ENCODE assay signal across 8 cellular contexts in the genomic region with DNA sequence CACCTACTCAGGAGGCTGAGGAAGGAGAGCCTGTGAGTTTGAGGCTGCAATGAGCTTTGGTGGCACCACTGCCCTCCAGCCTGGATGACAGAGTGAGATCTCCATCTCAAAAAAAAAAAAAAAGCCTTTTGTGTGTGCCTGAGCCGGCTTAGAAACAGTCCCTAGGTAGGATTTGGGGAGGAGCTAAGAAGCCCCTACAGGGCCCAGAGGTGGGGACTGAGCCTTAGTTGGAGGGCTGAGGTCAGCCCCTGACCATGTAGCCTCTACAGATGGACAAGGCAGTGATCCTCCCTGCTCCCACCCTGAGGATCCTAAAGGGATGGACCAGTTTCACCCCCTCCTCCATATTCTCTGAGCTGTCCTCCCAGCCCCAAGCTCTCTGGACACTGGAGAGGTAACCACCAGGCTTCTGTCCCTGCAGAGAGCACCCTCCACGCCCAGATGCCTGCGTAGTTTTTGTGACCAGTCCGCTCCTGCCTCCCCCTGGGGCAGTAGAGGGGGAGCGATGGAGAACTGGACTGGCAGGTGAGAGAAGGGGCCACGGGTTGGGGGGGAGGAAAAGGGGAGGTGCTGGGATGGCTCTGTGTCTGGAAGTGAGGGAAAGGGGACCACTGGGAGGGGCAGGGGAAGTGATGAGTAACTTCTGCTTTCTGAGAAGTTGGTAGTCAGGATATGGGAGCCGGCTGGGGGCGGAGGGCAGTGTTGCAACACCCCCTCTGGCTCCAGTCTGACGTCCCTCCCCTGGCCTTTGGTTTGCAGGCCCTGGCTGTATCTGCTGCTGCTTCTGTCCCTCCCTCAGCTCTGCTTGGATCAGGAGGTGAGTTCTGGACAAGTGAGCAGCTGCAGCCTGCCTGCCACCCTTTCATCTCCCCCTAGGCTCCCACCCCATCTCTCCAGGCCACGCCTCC. TPM values are rescaled to one million over a fixed set of nuclear protein-coding genes. Genes with fewer than 3 reads are reported as not detected.
DNase-seq lines count a peak whose midpoint lies in the region; ATAC-seq, FAIRE-seq and TF ChIP-seq lines count a peak whose summit lies in the region.
"Had no signal": no experiment of that assay in that cellular context is flagged by ENCODE, and none has a peak within 500 bp of the region (broad histone marks: within the 10 kb centered on the region; RNA-seq: fewer than 3 reads in every experiment).

No MANE protein-coding gene starts in this region.

- peak; percentile 68 for ATAC-seq in Right ventricle myocardium inferior
- peak; percentile 3 to 53 (median 34) for ATAC-seq in pancreas
- ATAC-seq in HG03432 (IDR thresholded peaks at IDR 0.05; ENCODE audit: unreplicated experiment), result no peak
- ATAC-seq: Panc1 had no signal

- H3K27me3 Mint-ChIP-seq in activated CD4-positive, alpha-beta memory T cell treated with anti-CD3 and anti-CD28 coated beads for 36 hours, result peaks cover 18% of the 10 kb centered on the region

- no peak for TF ChIP-seq CTCF in pancreas (IDR thresholded peaks at IDR 0.05)

- WGBS in pancreas, 2 donors, result 44 to 48% methylated on average over 9 to 10 of the region's 10 CpGs

- H3K36me3 Mint-ChIP-seq in activated CD4-positive, alpha-beta memory T cell treated with anti-CD3 and anti-CD28 coated beads for 36 hours, result no peaks in the 10 kb centered on the region

- intact Hi-C loops in activated CD4-positive, alpha-beta memory T cell treated with anti-CD3 and anti-CD28 coated beads for 36 hours (cut with micrococcal nuclease), result no loop called here
- intact Hi-C loops in Right ventricle myocardium inferior (cut with DNase I), result no loop called here
- intact Hi-C loops in pancreas (cut with DNase I), result no loop called here

- peaks cover 0 to 8% (median 0%) of the 10 kb centered on the region in 3 donors for H3K4me1 ChIP-seq in pancreas

- H3K4me1 Mint-ChIP-seq in activated CD4-positive, alpha-beta memory T cell treated with anti-CD3 and anti-CD28 coated beads for 36 hours (ENCODE audit: low read depth), result peaks cover 30% of the 10 kb centered on the region

- FAIRE-seq in pancreas (lab: Jason Lieb, UNC), result no peak

- H3K4me3 Mint-ChIP-seq in activated CD4-positive, alpha-beta memory T cell treated with anti-CD3 and anti-CD28 coated beads for 36 hours, result no peak overlapping the region

- H3K27ac Mint-ChIP-seq in activated CD4-positive, alpha-beta memory T cell treated with anti-CD3 and anti-CD28 coated beads for 36 hours, result no peak overlapping the region

- no peaks in the 10 kb centered on the region for H3K9me3 ChIP-seq in pancreas

- H3K27ac ChIP-seq in pancreas, result peak overlapping the region in 2 of 4 donors; percentile 12 to 41

- no peaks in the 10 kb centered on the region for H3K36me3 ChIP-seq in pancreas

- H3K9me3 Mint-ChIP-seq in activated CD4-positive, alpha-beta memory T cell treated with anti-CD3 and anti-CD28 coated beads for 36 hours, result no peaks in the 10 kb centered on the region

- DNase-seq in HuH-7.5 (ENCODE audit: low spot score) (peak; percentile 94), Right ventricle myocardium inferior (ENCODE audit: missing footprints) (peak; percentile 94), pancreas (peak in 3 of 6 donors; percentile 44 to 69 (median 51)), DMS153 treated with DMSO at 0.1 percent for 48 hours (lab: John Stamatoyannopoulos, UW; ENCODE audit: unreplicated experiment) (no peak), NCI-H345 (lab: John Stamatoyannopoulos, UW) (no peak)
- DNase-seq in activated CD4-positive, alpha-beta memory T cell treated with anti-CD3 and anti-CD28 coated beads for 36 hours, result peak; percentile 66

- no peak overlapping the region for H3K4me3 ChIP-seq in pancreas

- H3K27me3 ChIP-seq in pancreas, result no peaks in the 10 kb centered on the region

- CTCF ChIA-PET in activated CD4-positive, alpha-beta memory T cell treated with anti-CD3 and anti-CD28 coated beads for 36 hours (lab: Charles Lee), result interaction anchor here (0.6 to 6.3 kb wide), 6 partner anchors 9 to 69 kb away, joined by 3 to 51 read pairs (median 5); no protein-coding TSS in a partner anchor

- POLR2A ChIA-PET in activated CD4-positive, alpha-beta memory T cell treated with anti-CD3 and anti-CD28 coated beads for 36 hours (lab: Charles Lee), result interaction anchor here (1.0 to 2.0 kb wide), 2 partner anchors 10 to 77 kb away, joined by 3 to 19 read pairs; partner anchors contain the start of gene ENSA

RNA-seq across cellular contexts. Expression of gene ADAMTSL4, which starts 2.8 kb away (rescaled TPM):
- 1 to 10 TPM; 1.1 TPM for total RNA-seq in activated CD4-positive, alpha-beta memory T cell treated with anti-CD3 and anti-CD28 coated beads for 36 hours
- 80.3 TPM for total RNA-seq in Right ventricle myocardium inferior
- total RNA-seq in pancreas, result 1 to 10 TPM; 1.3 to 6.2 (median 3.0) TPM
- polyA plus RNA-seq in pancreas, result 1 to 10 TPM; 3.5 to 8.0 TPM

RNA-seq across cellular contexts. Expression of gene MCL1, which starts 27.4 kb away (rescaled TPM):
- total RNA-seq in activated CD4-positive, alpha-beta memory T cell treated with anti-CD3 and anti-CD28 coated beads for 36 hours, result 100 to 1,000 TPM; 280 to 288 TPM
- total RNA-seq in Right ventricle myocardium inferior, result 99.7 TPM
- total RNA-seq in pancreas, result 100 to 1,000 TPM in 3 of 6 donors, 10 to 100 TPM in 3; 91.6 to 163 (median 108) TPM
- polyA plus RNA-seq in pancreas, result 10 to 100 TPM; 69.2 to 95.7 TPM

RNA-seq across cellular contexts. Expression of gene FALEC, which starts 36.5 kb away (rescaled TPM):
- total RNA-seq in activated CD4-positive, alpha-beta memory T cell treated with anti-CD3 and anti-CD28 coated beads for 36 hours, result not detected
- total RNA-seq in Right ventricle myocardium inferior, result not detected
- total RNA-seq in pancreas, result not detected
- not detected for polyA plus RNA-seq in pancreas

RNA-seq across cellular contexts. Expression of gene ECM1, which starts 44.1 kb away (rescaled TPM):
- total RNA-seq in activated CD4-positive, alpha-beta memory T cell treated with anti-CD3 and anti-CD28 coated beads for 36 hours, result 1 to 10 TPM; 1.1 to 1.5 TPM
- total RNA-seq in Right ventricle myocardium inferior, result 24.1 TPM
- total RNA-seq in pancreas, result 1 to 10 TPM in 4 of 6 donors, under 1 TPM in 2; 0.63 to 5.6 (median 1.8) TPM
- polyA plus RNA-seq in pancreas, result 1 to 10 TPM; 2.6 to 6.1 TPM

Comparison
In these comparisons a context has a peak if more than half of its experiments do, and no peak if none do; other contexts are left out.
1. DNase-seq: peak in HuH-7.5 (single experiment), activated CD4-positive, alpha-beta memory T cell treated with anti-CD3 and anti-CD28 coated beads for 36 hours (single experiment) and Right ventricle myocardium inferior (single experiment); none in DMS153 treated with DMSO at 0.1 percent for 48 hours (single experiment) and NCI-H345 (single experiment).
2. RNA of gene ADAMTSL4, which starts 2.8 kb away (total RNA-seq): 80.3 TPM in Right ventricle myocardium inferior (single experiment); 1.3 to 6.2 TPM in pancreas and 1.1 TPM in activated CD4-positive, alpha-beta memory T cell treated with anti-CD3 and anti-CD28 coated beads for 36 hours; every median in the first group is over 10 times any median in the second.